8 cellular contexts compared by ENCODE assay signal in the genomic region with DNA sequence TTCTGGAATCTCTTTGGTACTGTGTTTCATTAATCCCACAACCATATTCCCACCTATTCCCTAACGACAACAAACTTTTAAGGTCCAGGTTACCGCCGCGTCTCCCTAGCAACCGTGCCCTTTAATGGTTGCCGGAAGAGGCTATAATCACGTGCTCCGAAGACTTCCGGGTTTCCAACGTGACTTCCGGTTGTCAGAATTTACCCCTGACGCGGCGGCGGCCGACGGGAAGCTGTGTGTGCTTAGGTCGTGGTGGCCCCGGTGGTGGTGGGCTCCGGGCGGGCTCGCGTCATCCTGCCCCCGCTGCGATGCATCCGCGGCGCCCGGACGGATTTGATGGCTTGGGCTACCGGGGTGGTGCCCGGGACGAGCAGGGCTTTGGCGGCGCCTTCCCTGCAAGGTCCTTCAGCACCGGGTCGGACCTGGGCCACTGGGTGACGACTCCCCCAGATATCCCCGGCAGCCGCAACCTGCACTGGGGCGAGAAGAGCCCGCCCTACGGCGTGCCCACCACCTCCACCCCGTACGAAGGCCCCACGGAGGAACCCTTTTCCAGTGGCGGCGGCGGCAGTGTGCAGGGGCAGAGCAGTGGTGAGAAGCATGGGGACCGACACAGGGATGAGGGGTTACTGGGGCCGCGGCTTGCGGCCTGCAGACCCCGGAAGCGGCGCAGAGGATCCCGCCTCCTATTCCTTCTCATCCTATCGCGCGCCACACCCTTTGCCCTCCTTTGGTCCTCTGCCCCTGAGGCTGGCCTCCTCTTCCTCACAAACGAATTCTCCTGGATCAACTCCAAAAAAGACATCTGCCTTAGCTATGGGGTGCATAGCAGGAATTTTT. TPM values are rescaled to one million over a fixed set of nuclear protein-coding genes. Genes with fewer than 3 reads are reported as not detected.
DNase-seq lines count a peak whose midpoint lies in the region; ATAC-seq and TF ChIP-seq lines count a peak whose summit lies in the region.

Gene SLC25A46 (plus strand): TSS at position 196 of the 840 bp plus-strand sequence. CDS start 113 bp downstream, at position 309.

- H3K4me3 ChIP-seq in AG10803 (ENCODE audit: low read length) = peak within 1 kb of the TSS; percentile 86
- H3K4me3 ChIP-seq in choroid plexus epithelial cell (ENCODE audit: low read depth, low read length) = peak within 1 kb of the TSS; percentile 95

- peak within 1 kb of the TSS; percentile 87 for H3K4me3 Mint-ChIP-seq in activated CD4-positive, alpha-beta T cell treated with anti-CD3 and anti-CD28 coated beads for 36 hours

- CTCF ChIA-PET in activated CD4-positive, alpha-beta T cell treated with anti-CD3 and anti-CD28 coated beads for 36 hours (lab: Charles Lee) = no interaction called here

- peak; percentile 95 for ATAC-seq in GM19035 (IDR thresholded peaks at IDR 0.05; ENCODE audit: unreplicated experiment)
- ATAC-seq in HG03354 (IDR thresholded peaks at IDR 0.05; ENCODE audit: poor library complexity, severe bottlenecking, unreplicated experiment) = peak; percentile 96
- ATAC-seq in activated CD4-positive, alpha-beta T cell treated with anti-CD3 and anti-CD28 coated beads for 36 hours = peak; percentile 89

- no peak for TF ChIP-seq CTCF in AG10803 (conservative IDR thresholded peaks at IDR 0.05; ENCODE audit: low read length)
- no peak for TF ChIP-seq CTCF in choroid plexus epithelial cell (conservative IDR thresholded peaks at IDR 0.05; ENCODE audit: low read depth, low read length)

- peaks cover 4% of the 10 kb centered on the region for H3K27me3 Mint-ChIP-seq in activated CD4-positive, alpha-beta T cell treated with anti-CD3 and anti-CD28 coated beads for 36 hours

- no peaks in the 10 kb centered on the region for H3K9me3 Mint-ChIP-seq in activated CD4-positive, alpha-beta T cell treated with anti-CD3 and anti-CD28 coated beads for 36 hours (ENCODE audit: low read depth)

- H3K4me1 Mint-ChIP-seq in activated CD4-positive, alpha-beta T cell treated with anti-CD3 and anti-CD28 coated beads for 36 hours = peaks cover 17% of the 10 kb centered on the region

- H3K36me3 Mint-ChIP-seq in activated CD4-positive, alpha-beta T cell treated with anti-CD3 and anti-CD28 coated beads for 36 hours (ENCODE audit: low read depth) = peaks cover 4% of the 10 kb centered on the region

- POLR2A ChIA-PET in activated CD4-positive, alpha-beta T cell treated with anti-CD3 and anti-CD28 coated beads for 36 hours (lab: Charles Lee) = interaction anchor here (0.6 kb wide), 1 partner anchor 1082 kb away, joined by 3 read pairs; no protein-coding TSS in a partner anchor

- H3K27ac Mint-ChIP-seq in activated CD4-positive, alpha-beta T cell treated with anti-CD3 and anti-CD28 coated beads for 36 hours = peak within 1 kb of the TSS; percentile 91

- DNase-seq in AG10803 (ENCODE audit: low read depth) = peak; percentile 84
- DNase-seq in NCI-H460 (ENCODE audit: extremely low read depth, low read depth) = peak; percentile 79
- DNase-seq in activated CD4-positive, alpha-beta T cell treated with anti-CD3 and anti-CD28 coated beads for 36 hours = peak; percentile 92
- peak; percentile 89 for DNase-seq in choroid plexus epithelial cell (ENCODE audit: low read depth)
- peak; percentile 90 for DNase-seq in kidney glomerular epithelial cell (lab: John Stamatoyannopoulos, UW)
- peak; percentile 69 to 79 (median 78) for DNase-seq in stimulated activated CD4-positive, alpha-beta T cell treated with anti-CD3 and anti-CD28 coated beads, Interleukin-1b, Interleukin-23, amount 100 ng/mL, for 24 hours (ENCODE audit: low read depth in 4 of 4, low spot score in 1 of 4)

- intact Hi-C loops in activated CD4-positive, alpha-beta T cell treated with anti-CD3 and anti-CD28 coated beads for 36 hours (cut with DNase I, micrococcal nuclease) = loop anchor here (1.0 to 10.0 kb wide), 9 partner anchors 13 to 1992 kb away; partner anchors contain the start of genes MAN2A1 (in 2 of the 2), TMEM232 (in 2 of the 2), WDR36 (in 2 of the 2) and CAMK4 (in 1 of the 2)

RNA-seq across cellular contexts. Expression of gene SLC25A46, which starts in this region (rescaled TPM):
- total RNA-seq in NCI-H460 (2014; rRNA removed; shearing (Covaris generic)) = 42.8 and 43.4 TPM in 2 replicates
- 46.8 and 53.3 TPM in 2 replicates for polyA plus RNA-seq in NCI-H460 (2014; cell fraction: nucleus; rRNA removed)
- 10 to 100 TPM; 32.3 to 35.3 TPM for total RNA-seq in activated CD4-positive, alpha-beta T cell treated with anti-CD3 and anti-CD28 coated beads for 36 hours

Comparison
In these comparisons a context has a peak if more than half of its experiments do, and no peak if none do; other contexts are left out.
1. Peak in every context shown above with its lines: DNase-seq, ATAC-seq and H3K4me3 ChIP-seq.